Comparison of ENCODE assay signal across 9 cellular contexts in genomic region chr3:55571913-55572312, GRCh38.
DNase-seq lines count a peak whose midpoint lies in the region; ATAC-seq and TF ChIP-seq lines count a peak whose summit lies in the region.
"Had no signal": no experiment of that assay in that cellular context is flagged by ENCODE, and none has a peak within 500 bp of the region (broad histone marks: within the 10 kb centered on the region; RNA-seq: fewer than 3 reads in every experiment).

No MANE protein-coding gene starts in this region.

- no peak overlapping the region for H3K27ac ChIP-seq in right cardiac atrium (ENCODE audit: low read length)

- no peak overlapping the region for H3K4me3 ChIP-seq in right cardiac atrium (ENCODE audit: low read length)

- H3K27me3 ChIP-seq in right cardiac atrium (ENCODE audit: control insufficient read depth, insufficient read depth), result no peaks in the 10 kb centered on the region

- intact Hi-C loops in right cardiac atrium (cut with DNase I), result loop anchor here in 1 of 4 donors (10.0 kb wide), 1 partner anchor 133 kb away; no protein-coding TSS in a partner anchor

- ATAC-seq in right cardiac atrium (peak; percentile 91 to 92), HG03175 (IDR thresholded peaks at IDR 0.05; ENCODE audit: unreplicated experiment) (no peak)

- no peak for TF ChIP-seq CTCF in GM10266 (IDR thresholded peaks at IDR 0.05; ENCODE audit: control insufficient read depth, insufficient read depth, low read depth, missing control alignments)

- WGBS in right cardiac atrium, result 14% methylated on average over 10 of the region's 10 CpGs

- peak; percentile 97 for DNase-seq in ELF-1 (ENCODE audit: low read depth, low spot score)
- DNase-seq in SK-N-DZ (ENCODE audit: low spot score), result peak; percentile 35
- DNase-seq in right cardiac atrium, result peak; percentile 68 to 88 (median 88)
- DNase-seq in pons (ENCODE audit: low spot score), result peak; percentile 25
- no peak for DNase-seq in GM10266 (ENCODE audit: extremely low spot score)
- DNase-seq in NK-92 (lab: John Stamatoyannopoulos, UW; ENCODE audit: unreplicated experiment), result no peak
- no peak for DNase-seq in GOT3 (lab: John Stamatoyannopoulos, UW)
- DNase-seq: activated gamma-delta T cell treated with Interleukin-2 at 50 U/mL for 16 hours had no signal

- H3K9me3 ChIP-seq in right cardiac atrium (ENCODE audit: control insufficient read depth, low read length), result no peaks in the 10 kb centered on the region

- H3K4me1 ChIP-seq in right cardiac atrium (ENCODE audit: control insufficient read depth, insufficient read depth, low read length), result peaks cover 4% of the 10 kb centered on the region

Comparison
In these comparisons a context has a peak if more than half of its experiments do, and no peak if none do; other contexts are left out.
1. DNase-seq: peak in ELF-1 (single experiment), SK-N-DZ (single experiment), right cardiac atrium (3 of 3) and pons (single experiment); none in GM10266 (single experiment), NK-92 (single experiment) and GOT3 (single experiment).